In the genomic region with DNA sequence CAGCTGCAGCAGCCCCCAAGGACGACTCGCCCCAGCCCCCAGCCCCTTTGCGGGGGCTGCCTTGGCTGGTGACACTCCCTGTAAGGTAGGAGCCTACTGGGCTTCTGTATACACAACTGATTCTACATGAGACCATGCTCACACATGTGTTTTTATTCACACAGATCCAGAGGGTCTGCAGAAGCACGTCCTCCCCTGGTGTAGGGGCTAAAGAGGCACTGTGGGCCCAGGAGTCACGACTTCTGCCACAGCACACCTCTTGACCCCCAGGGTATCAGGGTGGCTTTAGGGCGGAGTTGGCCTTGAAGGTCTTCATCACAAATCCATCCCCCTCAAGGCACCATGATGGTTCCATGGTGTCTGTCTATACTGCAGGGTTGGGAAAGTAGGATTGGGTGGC, we compare ENCODE assay signal across 31 cellular contexts.
"Had no signal": no experiment of that assay in that cellular context is flagged by ENCODE, and none has a peak within 500 bp of the region (broad histone marks: within the 10 kb centered on the region; RNA-seq: fewer than 3 reads in every experiment).

No MANE protein-coding gene starts in this region.

- H3K27ac ChIP-seq: adrenal gland, body of pancreas, esophagus squamous epithelium, gastroesophageal sphincter, heart right ventricle had no signal

- H3K9me3 Mint-ChIP-seq: activated CD4-positive, alpha-beta memory T cell treated with anti-CD3 and anti-CD28 coated beads for 36 hours; activated CD4-positive, alpha-beta T cell treated with anti-CD3 and anti-CD28 coated beads, Interleukin-2, amount 10 ng/mL, durations not matched to agents 24 days and 14 days; activated naive CD4-positive, alpha-beta T cell treated with anti-CD3 and anti-CD28 coated beads for 36 hours; activated naive CD4-positive, alpha-beta T cell treated with anti-CD3 and anti-CD28 coated beads, Interleukin-2, amount 50 U/mL, for 24 hours; activated naive CD8-positive, alpha-beta T cell treated with anti-CD3 and anti-CD28 coated beads for 36 hours; activated naive CD8-positive, alpha-beta T cell treated with anti-CD3 and anti-CD28 coated beads, Interleukin-2, amount 50 U/mL, for 24 hours; activated T-helper 1 cell treated with anti-CD3 and anti-CD28 coated beads, Interleukin-12 subunit alpha, Interleukin-12 subunit beta, Interleukin-2, Interleukin-4 antibody, amounts not matched to agents 30 ng/mL and 10 ng/mL and 1 ng/mL, durations not matched to agents 14 hours and 24 hours and 36 hours; activated T-helper 2 cell treated with anti-CD3 and anti-CD28 coated beads, Interferon-gamma antibody, Interleukin-2, Interleukin-4, amounts not matched to agents 10 μg/mL and 5 μg/mL and 100 μg/mL, durations not matched to agents 14 hours and 24 hours and 36 hours had no signal

- H3K4me1 ChIP-seq: adrenal gland, body of pancreas, esophagus squamous epithelium, gastroesophageal sphincter, heart right ventricle had no signal

- H3K36me3 ChIP-seq: adrenal gland, esophagus squamous epithelium, gastroesophageal sphincter, heart right ventricle had no signal

- H3K27ac Mint-ChIP-seq: activated CD4-positive, alpha-beta memory T cell treated with anti-CD3 and anti-CD28 coated beads for 36 hours; activated CD4-positive, alpha-beta T cell treated with anti-CD3 and anti-CD28 coated beads for 36 hours; activated CD4-positive, alpha-beta T cell treated with anti-CD3 and anti-CD28 coated beads, Interleukin-2, amount 10 ng/mL, durations not matched to agents 24 days and 14 days; activated CD8-positive, alpha-beta memory T cell treated with anti-CD3 and anti-CD28 coated beads, Interleukin-2, amount 10 ng/mL, durations not matched to agents 7 days and 5 days; activated CD8-positive, alpha-beta T cell treated with anti-CD3 and anti-CD28 coated beads, Interleukin-2, amount 10 ng/mL, durations not matched to agents 7 days and 5 days; activated naive CD4-positive, alpha-beta T cell treated with anti-CD3 and anti-CD28 coated beads for 36 hours; activated naive CD4-positive, alpha-beta T cell treated with anti-CD3 and anti-CD28 coated beads, Interleukin-2, amount 50 U/mL, for 24 hours; activated naive CD8-positive, alpha-beta T cell treated with anti-CD3 and anti-CD28 coated beads for 36 hours; activated naive CD8-positive, alpha-beta T cell treated with anti-CD3 and anti-CD28 coated beads, Interleukin-2, amount 50 U/mL, for 24 hours; activated T-helper 1 cell treated with anti-CD3 and anti-CD28 coated beads, Interleukin-12 subunit alpha, Interleukin-12 subunit beta, Interleukin-2, Interleukin-4 antibody, amounts not matched to agents 30 ng/mL and 10 ng/mL and 1 ng/mL, durations not matched to agents 14 hours and 24 hours and 36 hours; activated T-helper 2 cell treated with anti-CD3 and anti-CD28 coated beads, Interferon-gamma antibody, Interleukin-2, Interleukin-4, amounts not matched to agents 10 μg/mL and 5 μg/mL and 100 μg/mL, durations not matched to agents 14 hours and 24 hours and 36 hours had no signal

- H3K27me3 ChIP-seq: adrenal gland, body of pancreas, esophagus squamous epithelium had no signal

- DNase-seq: activated CD4-positive, alpha-beta memory T cell treated with anti-CD3 and anti-CD28 coated beads for 36 hours; activated CD4-positive, alpha-beta T cell treated with anti-CD3 and anti-CD28 coated beads for 36 hours; activated CD4-positive, alpha-beta T cell treated with anti-CD3 and anti-CD28 coated beads, Interleukin-2, amount 10 ng/mL, durations not matched to agents 24 days and 14 days; activated CD4-positive, CD25-positive, alpha-beta regulatory T cell; activated CD4-positive, CD25-positive, alpha-beta regulatory T cell treated with anti-CD3 and anti-CD28 coated beads, Interleukin-2, amount 50 U/mL, for 72 hours; activated CD8-positive, alpha-beta memory T cell treated with anti-CD3 and anti-CD28 coated beads, Interleukin-2, amount 10 ng/mL, durations not matched to agents 7 days and 5 days; activated CD8-positive, alpha-beta memory T cell treated with anti-CD3 and anti-CD28 coated beads, Interleukin-2, amount 50 U/mL, for 4 hours; activated CD8-positive, alpha-beta T cell treated with anti-CD3 and anti-CD28 coated beads, Interleukin-2, amount 10 ng/mL, durations not matched to agents 7 days and 5 days; activated effector memory CD4-positive, alpha-beta T cell treated with anti-CD3 and anti-CD28 coated beads, Interleukin-2, amount 50 U/mL, for 16 hours; activated naive CD4-positive, alpha-beta T cell treated with anti-CD3 and anti-CD28 coated beads for 36 hours; activated naive CD8-positive, alpha-beta T cell treated with anti-CD3 and anti-CD28 coated beads for 36 hours; activated naive CD8-positive, alpha-beta T cell treated with anti-CD3 and anti-CD28 coated beads, Interleukin-2, amount 50 U/mL, for 24 hours; activated T-cell treated with anti-CD3 and anti-CD28 coated beads, Interleukin-2, amount 50 U/mL, for 1 hour; activated T-cell treated with anti-CD3 and anti-CD28 coated beads, Interleukin-2, amount 50 U/mL, for 48 hours; amygdala; aorta; body of pancreas; caudate nucleus; cortex of kidney; dermis blood vessel endothelial cell; effector CD8-positive, alpha-beta T cell; esophagus squamous epithelium; foreskin melanocyte; heart right ventricle; T-helper 2 cell had no signal

- H3K27me3 Mint-ChIP-seq: activated CD4-positive, alpha-beta T cell treated with anti-CD3 and anti-CD28 coated beads for 36 hours; activated CD8-positive, alpha-beta memory T cell treated with anti-CD3 and anti-CD28 coated beads, Interleukin-2, amount 10 ng/mL, durations not matched to agents 7 days and 5 days; activated naive CD8-positive, alpha-beta T cell treated with anti-CD3 and anti-CD28 coated beads for 36 hours; activated naive CD8-positive, alpha-beta T cell treated with anti-CD3 and anti-CD28 coated beads, Interleukin-2, amount 50 U/mL, for 24 hours had no signal

- FAIRE-seq: colon had no signal

- H3K4me3 Mint-ChIP-seq: activated CD4-positive, alpha-beta memory T cell treated with anti-CD3 and anti-CD28 coated beads for 36 hours; activated CD4-positive, alpha-beta T cell treated with anti-CD3 and anti-CD28 coated beads for 36 hours; activated CD4-positive, alpha-beta T cell treated with anti-CD3 and anti-CD28 coated beads, Interleukin-2, amount 10 ng/mL, durations not matched to agents 24 days and 14 days; activated CD8-positive, alpha-beta memory T cell treated with anti-CD3 and anti-CD28 coated beads, Interleukin-2, amount 10 ng/mL, durations not matched to agents 7 days and 5 days; activated CD8-positive, alpha-beta T cell treated with anti-CD3 and anti-CD28 coated beads, Interleukin-2, amount 10 ng/mL, durations not matched to agents 7 days and 5 days; activated naive CD4-positive, alpha-beta T cell treated with anti-CD3 and anti-CD28 coated beads for 36 hours; activated naive CD4-positive, alpha-beta T cell treated with anti-CD3 and anti-CD28 coated beads, Interleukin-2, amount 50 U/mL, for 24 hours; activated naive CD8-positive, alpha-beta T cell treated with anti-CD3 and anti-CD28 coated beads for 36 hours; activated naive CD8-positive, alpha-beta T cell treated with anti-CD3 and anti-CD28 coated beads, Interleukin-2, amount 50 U/mL, for 24 hours; activated T-helper 1 cell treated with anti-CD3 and anti-CD28 coated beads, Interleukin-12 subunit alpha, Interleukin-12 subunit beta, Interleukin-2, Interleukin-4 antibody, amounts not matched to agents 30 ng/mL and 10 ng/mL and 1 ng/mL, durations not matched to agents 14 hours and 24 hours and 36 hours had no signal

- H3K4me1 Mint-ChIP-seq: activated CD4-positive, alpha-beta T cell treated with anti-CD3 and anti-CD28 coated beads for 36 hours; activated CD4-positive, alpha-beta T cell treated with anti-CD3 and anti-CD28 coated beads, Interleukin-2, amount 10 ng/mL, durations not matched to agents 24 days and 14 days; activated CD8-positive, alpha-beta memory T cell treated with anti-CD3 and anti-CD28 coated beads, Interleukin-2, amount 10 ng/mL, durations not matched to agents 7 days and 5 days; activated naive CD4-positive, alpha-beta T cell treated with anti-CD3 and anti-CD28 coated beads, Interleukin-2, amount 50 U/mL, for 24 hours; activated naive CD8-positive, alpha-beta T cell treated with anti-CD3 and anti-CD28 coated beads for 36 hours; activated naive CD8-positive, alpha-beta T cell treated with anti-CD3 and anti-CD28 coated beads, Interleukin-2, amount 50 U/mL, for 24 hours had no signal

- H3K9me3 ChIP-seq: adrenal gland, body of pancreas, esophagus squamous epithelium had no signal

- H3K36me3 Mint-ChIP-seq: activated CD4-positive, alpha-beta memory T cell treated with anti-CD3 and anti-CD28 coated beads for 36 hours; activated CD8-positive, alpha-beta memory T cell treated with anti-CD3 and anti-CD28 coated beads, Interleukin-2, amount 10 ng/mL, durations not matched to agents 7 days and 5 days; activated naive CD4-positive, alpha-beta T cell treated with anti-CD3 and anti-CD28 coated beads, Interleukin-2, amount 50 U/mL, for 24 hours; activated naive CD8-positive, alpha-beta T cell treated with anti-CD3 and anti-CD28 coated beads for 36 hours had no signal

- H3K4me3 ChIP-seq: adrenal gland, body of pancreas, esophagus squamous epithelium, gastroesophageal sphincter, heart right ventricle had no signal
